Comparison of ENCODE assay signal across 13 cellular contexts in genomic region chr10:63258920-63259678, GRCh38.
DNase-seq lines count a peak whose midpoint lies in the region; ATAC-seq and TF ChIP-seq lines count a peak whose summit lies in the region.
"Had no signal": no experiment of that assay in that cellular context is flagged by ENCODE, and none has a peak within 500 bp of the region (broad histone marks: within the 10 kb centered on the region; RNA-seq: fewer than 3 reads in every experiment).

No MANE protein-coding gene starts in this region.

- no peak overlapping the region for H3K18ac ChIP-seq in H9 (ENCODE audit: insufficient read length, low read depth, low read length)

- no peak overlapping the region for H2AK5ac ChIP-seq in H9 (ENCODE audit: insufficient read length, low read length)

- H4K91ac ChIP-seq in H9 (ENCODE audit: insufficient read length, low read depth, low read length): no peak overlapping the region

- H3K79me1 ChIP-seq in H9 (ENCODE audit: insufficient read depth, low read depth, low read length, poor library complexity, severe bottlenecking): no peaks in the 10 kb centered on the region

- no peak overlapping the region for H2AFZ ChIP-seq in H9 (ENCODE audit: low read length)
- H2AFZ ChIP-seq: neural progenitor cell had no signal

- H4K5ac ChIP-seq in H9 (ENCODE audit: insufficient read length, low read depth, low read length): no peak overlapping the region

- H3K4me1 ChIP-seq in H9 (ENCODE audit: insufficient read depth, low read length): no peaks in the 10 kb centered on the region

- peaks cover 84% of the 10 kb centered on the region for H3K79me2 ChIP-seq in H9 (ENCODE audit: insufficient read depth, low read length)

- no peak overlapping the region for H3K4ac ChIP-seq in H9 (ENCODE audit: low read depth, low read length)

- POLR2A ChIA-PET in naive thymus-derived CD8-positive, alpha-beta T cell (lab: Charles Lee): no interaction called here

- no peak overlapping the region for H2BK120ac ChIP-seq in H9 (ENCODE audit: low read depth, low read length, poor library complexity, severe bottlenecking)

- TF ChIP-seq CTCF in CD14-positive monocyte (IDR thresholded peaks at IDR 0.05): no peak
- no peak for TF ChIP-seq CTCF in H9 (conservative IDR thresholded peaks at IDR 0.05)

- no peak overlapping the region for H2BK12ac ChIP-seq in H9 (ENCODE audit: insufficient read length, low read depth, low read length)

- no peaks in the 10 kb centered on the region for H3K27me3 Mint-ChIP-seq in CD14-positive monocyte (ENCODE audit: low read depth in 3 of 3)
- H3K27me3 Mint-ChIP-seq in H9 (ENCODE audit: low read depth): no peaks in the 10 kb centered on the region
- H3K27me3 Mint-ChIP-seq in activated naive CD8-positive, alpha-beta T cell treated with anti-CD3 and anti-CD28 coated beads, Interleukin-2, amount 50 U/mL, for 24 hours: no peaks in the 10 kb centered on the region
- H3K27me3 Mint-ChIP-seq in naive thymus-derived CD8-positive, alpha-beta T cell: no peaks in the 10 kb centered on the region

- peaks cover 86% of the 10 kb centered on the region for H3K4me1 Mint-ChIP-seq in CD14-positive monocyte
- H3K4me1 Mint-ChIP-seq in H9: peaks cover 62 to 70% of the 10 kb centered on the region in 2 experiments
- peaks cover 85% of the 10 kb centered on the region for H3K4me1 Mint-ChIP-seq in activated naive CD8-positive, alpha-beta T cell treated with anti-CD3 and anti-CD28 coated beads, Interleukin-2, amount 50 U/mL, for 24 hours
- peaks cover 33 to 92% (median 82%) of the 10 kb centered on the region in 4 donors for H3K4me1 Mint-ChIP-seq in naive thymus-derived CD8-positive, alpha-beta T cell

- H3K4me3 Mint-ChIP-seq in CD14-positive monocyte (peak overlapping the region; percentile 44 to 50), H9 (peak overlapping the region in 1 of 2 experiments; percentile 68; a peak in 4 of 5 replicates)
- no peak overlapping the region for H3K4me3 Mint-ChIP-seq in activated naive CD8-positive, alpha-beta T cell treated with anti-CD3 and anti-CD28 coated beads, Interleukin-2, amount 50 U/mL, for 24 hours
- peak overlapping the region in 9 of 10 donors; percentile 34 to 73 (median 67) for H3K4me3 Mint-ChIP-seq in naive thymus-derived CD8-positive, alpha-beta T cell
- H3K4me3 Mint-ChIP-seq: neural progenitor cell had no signal

- no peak overlapping the region for H3T11ph ChIP-seq in H9 (ENCODE audit: low read length)

- no peak overlapping the region for H3K27ac ChIP-seq in H9 (ENCODE audit: insufficient read length, low read depth, low read length)

- no peaks in the 10 kb centered on the region for H4K20me1 ChIP-seq in H9 (ENCODE audit: control insufficient read depth, insufficient read depth, insufficient read length)

- H3K23me2 ChIP-seq in H9 (ENCODE audit: insufficient read length, low read depth, low read length, poor library complexity, severe bottlenecking): no peaks in the 10 kb centered on the region

- WGBS in H9 (ENCODE audit: extremely low coverage, insufficient read length, low lambda C conversion rate): no CpG with 5 or more reads among the region's 2 CpGs

- no peaks in the 10 kb centered on the region for H3K9me3 ChIP-seq in H9 (ENCODE audit: control insufficient read depth, low read depth, low read length)

- H3K36me3 Mint-ChIP-seq in CD14-positive monocyte: peaks cover 54 to 56% of the 10 kb centered on the region in 2 donors
- peaks cover 47 to 73% (median 56%) of the 10 kb centered on the region in 3 experiments for H3K36me3 Mint-ChIP-seq in H9 (ENCODE audit: insufficient read depth in 1 of 3, low read depth in 3 of 3)
- peaks cover 38% of the 10 kb centered on the region for H3K36me3 Mint-ChIP-seq in activated naive CD8-positive, alpha-beta T cell treated with anti-CD3 and anti-CD28 coated beads, Interleukin-2, amount 50 U/mL, for 24 hours (ENCODE audit: low read depth)
- peaks cover 0 to 54% (median 22%) of the 10 kb centered on the region in 3 donors for H3K36me3 Mint-ChIP-seq in naive thymus-derived CD8-positive, alpha-beta T cell

- peak overlapping the region; percentile 8 for H3K4me2 ChIP-seq in H9 (ENCODE audit: insufficient read depth, insufficient read length, low read length)
- H3K4me2 ChIP-seq: neural progenitor cell had no signal

- H3K23ac ChIP-seq in H9 (ENCODE audit: insufficient read length, low read depth, low read length): no peak overlapping the region

- H4K8ac ChIP-seq in H9 (replicated peaks; ENCODE audit: insufficient read length, low read depth, low read length): no peak overlapping the region

- no peak overlapping the region for H3K14ac ChIP-seq in H9 (ENCODE audit: insufficient read depth, low read length)

- H3K9ac ChIP-seq in H9 (ENCODE audit: extremely low read depth, insufficient read length, low read length): no peak overlapping the region
- H3K9ac ChIP-seq: neural progenitor cell had no signal

- H3K27ac Mint-ChIP-seq in CD14-positive monocyte (peak overlapping the region; percentile 66 to 86 (median 77)), H9 (peak overlapping the region in 1 of 3 experiments; percentile 82; a peak in 2 of 7 replicates)
- H3K27ac Mint-ChIP-seq in activated naive CD8-positive, alpha-beta T cell treated with anti-CD3 and anti-CD28 coated beads, Interleukin-2, amount 50 U/mL, for 24 hours: peak overlapping the region; percentile 26
- H3K27ac Mint-ChIP-seq in naive thymus-derived CD8-positive, alpha-beta T cell: peak overlapping the region in 9 of 10 donors; percentile 1 to 78 (median 44)
- H3K27ac Mint-ChIP-seq: neural progenitor cell had no signal

- H2BK15ac ChIP-seq in H9 (ENCODE audit: low read depth, low read length): no peak overlapping the region

- H3K9me3 Mint-ChIP-seq in CD14-positive monocyte: no peaks in the 10 kb centered on the region
- no peaks in the 10 kb centered on the region for H3K9me3 Mint-ChIP-seq in H9
- H3K9me3 Mint-ChIP-seq in activated naive CD8-positive, alpha-beta T cell treated with anti-CD3 and anti-CD28 coated beads, Interleukin-2, amount 50 U/mL, for 24 hours: no peaks in the 10 kb centered on the region
- H3K9me3 Mint-ChIP-seq in naive thymus-derived CD8-positive, alpha-beta T cell: no peaks in the 10 kb centered on the region
- H3K9me3 Mint-ChIP-seq: neural progenitor cell had no signal

- intact Hi-C loops in CD14-positive monocyte (cut with micrococcal nuclease): loop anchor here (5.0 kb wide), 1 partner anchor 37 kb away; no protein-coding TSS in a partner anchor

- ATAC-seq in activated naive CD8-positive, alpha-beta T cell treated with anti-CD3 and anti-CD28 coated beads, Interleukin-2, amount 50 U/mL, for 24 hours: no peak
- no peak for ATAC-seq in naive thymus-derived CD8-positive, alpha-beta T cell
- ATAC-seq in GM18511 (IDR thresholded peaks at IDR 0.05; ENCODE audit: unreplicated experiment) (no peak), HG03469 (IDR thresholded peaks at IDR 0.05; ENCODE audit: unreplicated experiment) (no peak), HG02798 (IDR thresholded peaks at IDR 0.05; ENCODE audit: poor library complexity, unreplicated experiment) (no peak)

- DNase-seq in CD14-positive monocyte (ENCODE audit: low spot score): no peak
- DNase-seq in H9: no peak
- no peak for DNase-seq in activated naive CD8-positive, alpha-beta T cell treated with anti-CD3 and anti-CD28 coated beads, Interleukin-2, amount 50 U/mL, for 24 hours
- DNase-seq in naive thymus-derived CD8-positive, alpha-beta T cell: no peak
- no peak for DNase-seq in NCI-H82 (lab: John Stamatoyannopoulos, UW)
- DNase-seq: activated CD4-positive, CD25-positive, alpha-beta regulatory T cell; caudate nucleus; Right ventricle myocardium superior; stimulated activated CD8-positive, alpha-beta memory T cell treated with anti-CD3 and anti-CD28 coated beads, Interleukin-4, amount 100 ng/mL, for 48 hours had no signal

- H2BK5ac ChIP-seq in H9 (ENCODE audit: insufficient read length, low read length): no peak overlapping the region

- H3K56ac ChIP-seq in H9 (ENCODE audit: insufficient read length, low read depth, low read length): no peak overlapping the region

- no peak overlapping the region for H2BK20ac ChIP-seq in H9 (ENCODE audit: low read depth, low read length, poor library complexity, severe bottlenecking)

- H3K27me3 ChIP-seq in H9 (ENCODE audit: insufficient read depth, low read length): no peaks in the 10 kb centered on the region
- H3K27me3 ChIP-seq: neural progenitor cell had no signal
